8 cellular contexts compared by ENCODE assay signal in the genomic region with DNA sequence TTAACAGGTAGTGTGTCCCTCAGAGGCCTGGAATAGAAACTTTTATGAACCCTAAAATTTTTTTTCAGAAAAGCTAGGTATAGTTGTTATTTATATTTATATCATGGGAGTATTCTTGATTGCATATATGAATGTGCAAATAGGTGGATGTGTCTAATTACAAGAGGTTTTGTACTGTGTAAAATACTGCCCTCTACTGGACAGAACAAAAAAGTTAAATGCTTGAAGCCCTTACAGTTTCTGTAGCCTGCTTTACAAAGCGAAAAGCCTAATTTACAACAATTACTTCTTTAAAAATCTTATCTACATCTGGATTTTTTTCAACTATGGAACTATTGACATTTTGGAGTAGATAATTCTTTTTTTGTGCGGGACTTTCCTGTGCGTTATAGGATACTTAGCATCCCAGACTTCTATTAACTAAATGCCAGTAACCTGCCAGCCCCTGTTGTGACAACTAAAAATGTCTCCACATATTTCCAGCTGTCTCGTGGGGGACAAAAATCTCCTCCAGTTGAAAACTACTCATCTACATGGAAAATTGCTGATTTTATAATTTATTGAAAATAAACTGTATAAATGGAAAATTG. TPM values are rescaled to one million over a fixed set of nuclear protein-coding genes. Genes with fewer than 3 reads are reported as not detected.
A peak's percentile ranks its signal among the peaks of the same experiment; 100 is the strongest.
DNase-seq lines count a peak whose midpoint lies in the region; ATAC-seq and TF ChIP-seq lines count a peak whose summit lies in the region.

No MANE protein-coding gene starts in this region.

- peak; percentile 82 to 84 for TF ChIP-seq RAD21 in liver (IDR thresholded peaks at IDR 0.05)

- TF ChIP-seq CTCF in GM13977 (IDR thresholded peaks at IDR 0.05; ENCODE audit: extremely low read depth, insufficient read depth, missing control alignments) (peak; percentile 60), chondrocyte (IDR thresholded peaks at IDR 0.05) (peak; percentile 93), liver (IDR thresholded peaks at IDR 0.05; ENCODE audit: low read depth, low read length, missing input control) (peak; percentile 65)

- H3K9me3 Mint-ChIP-seq in chondrocyte (ENCODE audit: low read depth): no peaks in the 10 kb centered on the region

- H3K9me3 ChIP-seq in liver (ENCODE audit: control insufficient read depth in 4 of 4, low read length in 3 of 4): no peaks in the 10 kb centered on the region

- H3K27me3 ChIP-seq in ACC112 (ENCODE audit: insufficient read depth, low read length) (no peaks in the 10 kb centered on the region), liver (ENCODE audit: control insufficient read depth in 4 of 4, insufficient read depth in 4 of 4, low read length in 3 of 4) (no peaks in the 10 kb centered on the region)

- no peaks in the 10 kb centered on the region for H3K4me1 Mint-ChIP-seq in chondrocyte (ENCODE audit: low read depth)

- no peaks in the 10 kb centered on the region for H3K79me2 ChIP-seq in ACC112 (ENCODE audit: control insufficient read depth, insufficient read depth, low read length, unreplicated experiment)

- DNase-seq in GM13977 (ENCODE audit: low spot score) (peak; percentile 38), NCI-H82 treated with DMSO at 0.1 percent for 48 hours (lab: John Stamatoyannopoulos, UW; ENCODE audit: unreplicated experiment) (peak; percentile 24), chondrocyte (ENCODE audit: low spot score) (no peak), mucosa of gallbladder (ENCODE audit: low spot score) (no peak)
- DNase-seq in activated naive CD4-positive, alpha-beta T cell treated with Interleukin-2 at 50 U/mL for 16 hours: no peak

- no peak overlapping the region for H3K27ac ChIP-seq in ACC112 (ENCODE audit: low read depth, low read length)
- H3K27ac ChIP-seq in liver (ENCODE audit: low read depth in 1 of 2, low read length in 2 of 2): no peak overlapping the region

- in situ Hi-C loops in GM13977 (cut with MboI; ENCODE audit: low pct_unique_long_range_greater_than_20kb, low sequenced_read_pairs, unreplicated experiment): loop anchor here (25.0 kb wide), 2 partner anchors 299 to 1074 kb away; partner anchors contain the start of gene SEC24B

- H3K4me3 Mint-ChIP-seq in chondrocyte (ENCODE audit: unreplicated experiment): no peak overlapping the region

- no peak overlapping the region for H3K4me3 ChIP-seq in ACC112 (ENCODE audit: low read depth, low read length)
- H3K4me3 ChIP-seq in liver (ENCODE audit: low read depth in 1 of 3, low read length in 3 of 3): no peak overlapping the region

- H3K9ac ChIP-seq in liver (ENCODE audit: low read depth in 1 of 2, low read length in 2 of 2): no peak overlapping the region

- H3K36me3 Mint-ChIP-seq in chondrocyte (ENCODE audit: low read depth): no peaks in the 10 kb centered on the region

- ATAC-seq in HG03432 (IDR thresholded peaks at IDR 0.05; ENCODE audit: unreplicated experiment): peak; percentile 55

- H3K36me3 ChIP-seq in ACC112 (ENCODE audit: insufficient read depth, low read length) (no peaks in the 10 kb centered on the region), liver (ENCODE audit: control insufficient read depth in 4 of 4, insufficient read depth in 3 of 4, low read depth in 1 of 4, low read length in 3 of 4) (peaks cover 0 to 6% (median 0%) of the 10 kb centered on the region in 4 donors)

- H2AFZ ChIP-seq in ACC112 (ENCODE audit: low read length, unreplicated experiment): peak overlapping the region; percentile 69

- H3K4me1 ChIP-seq in ACC112 (ENCODE audit: control insufficient read depth, insufficient read depth, low read length, unreplicated experiment): peaks cover 8% of the 10 kb centered on the region
- peaks cover 0 to 15% (median 9%) of the 10 kb centered on the region in 4 donors for H3K4me1 ChIP-seq in liver (ENCODE audit: control insufficient read depth in 4 of 4, insufficient read depth in 4 of 4, low read length in 3 of 4)

- 41% methylated on average over 4 of the region's 4 CpGs for WGBS in liver

- H3K27ac Mint-ChIP-seq in chondrocyte (ENCODE audit: unreplicated experiment): no peak overlapping the region

- no peaks in the 10 kb centered on the region for H3K27me3 Mint-ChIP-seq in chondrocyte (ENCODE audit: low read depth)

TF ChIP-seq in liver, 16 proteins besides CTCF, POLR2A, EP300 and RAD21:
- TF ChIP-seq MAX (IDR thresholded peaks at IDR 0.05) (no peak), GABPA (IDR thresholded peaks at IDR 0.05 in 1 of 2, conservative IDR thresholded peaks at IDR 0.05 in 1 of 2) (no peak), ZBTB33 (IDR thresholded peaks at IDR 0.05) (no peak), HNF4A (conservative IDR thresholded peaks at IDR 0.05) (no peak), SP1 (IDR thresholded peaks at IDR 0.05) (no peak), HNF4G (IDR thresholded peaks at IDR 0.05) (no peak), ATF3 (IDR thresholded peaks at IDR 0.05) (no peak), JUND (IDR thresholded peaks at IDR 0.05) (no peak), YY1 (IDR thresholded peaks at IDR 0.05) (no peak), TAF1 (conservative IDR thresholded peaks at IDR 0.05) (no peak), RXRA (IDR thresholded peaks at IDR 0.05) (no peak), NR2F2 (IDR thresholded peaks at IDR 0.05) (no peak)
- TF ChIP-seq, protein P1, sequence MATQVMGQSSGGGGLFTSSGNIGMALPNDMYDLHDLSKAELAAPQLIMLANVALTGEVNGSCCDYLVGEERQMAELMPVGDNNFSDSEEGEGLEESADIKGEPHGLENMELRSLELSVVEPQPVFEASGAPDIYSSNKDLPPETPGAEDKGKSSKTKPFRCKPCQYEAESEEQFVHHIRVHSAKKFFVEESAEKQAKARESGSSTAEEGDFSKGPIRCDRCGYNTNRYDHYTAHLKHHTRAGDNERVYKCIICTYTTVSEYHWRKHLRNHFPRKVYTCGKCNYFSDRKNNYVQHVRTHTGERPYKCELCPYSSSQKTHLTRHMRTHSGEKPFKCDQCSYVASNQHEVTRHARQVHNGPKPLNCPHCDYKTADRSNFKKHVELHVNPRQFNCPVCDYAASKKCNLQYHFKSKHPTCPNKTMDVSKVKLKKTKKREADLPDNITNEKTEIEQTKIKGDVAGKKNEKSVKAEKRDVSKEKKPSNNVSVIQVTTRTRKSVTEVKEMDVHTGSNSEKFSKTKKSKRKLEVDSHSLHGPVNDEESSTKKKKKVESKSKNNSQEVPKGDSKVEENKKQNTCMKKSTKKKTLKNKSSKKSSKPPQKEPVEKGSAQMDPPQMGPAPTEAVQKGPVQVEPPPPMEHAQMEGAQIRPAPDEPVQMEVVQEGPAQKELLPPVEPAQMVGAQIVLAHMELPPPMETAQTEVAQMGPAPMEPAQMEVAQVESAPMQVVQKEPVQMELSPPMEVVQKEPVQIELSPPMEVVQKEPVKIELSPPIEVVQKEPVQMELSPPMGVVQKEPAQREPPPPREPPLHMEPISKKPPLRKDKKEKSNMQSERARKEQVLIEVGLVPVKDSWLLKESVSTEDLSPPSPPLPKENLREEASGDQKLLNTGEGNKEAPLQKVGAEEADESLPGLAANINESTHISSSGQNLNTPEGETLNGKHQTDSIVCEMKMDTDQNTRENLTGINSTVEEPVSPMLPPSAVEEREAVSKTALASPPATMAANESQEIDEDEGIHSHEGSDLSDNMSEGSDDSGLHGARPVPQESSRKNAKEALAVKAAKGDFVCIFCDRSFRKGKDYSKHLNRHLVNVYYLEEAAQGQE (IDR thresholded peaks at IDR 0.05): no peak
TF ChIP-seq in liver: peak in this region for 0.

RNA-seq across cellular contexts. Expression of gene ENPEP, which starts 35.1 kb away (rescaled TPM):
- total RNA-seq in chondrocyte: 0.63 to 2.2 TPM (median 0.72 TPM) in 3 replicates
- 10 to 100 TPM in 1 of 2 donors, 1 to 10 TPM in 1; 4.5 to 41.5 TPM for total RNA-seq in liver
- polyA plus RNA-seq in liver: 10 to 100 TPM; 16.5 to 34.6 TPM
- 1.8 TPM for total RNA-seq in mucosa of gallbladder

Comparison
In these comparisons a context has a peak if more than half of its experiments do, and no peak if none do; other contexts are left out.
1. DNase-seq: peak in GM13977 (single experiment) and NCI-H82 treated with DMSO at 0.1 percent for 48 hours (single experiment); none in chondrocyte (single experiment), mucosa of gallbladder (single experiment) and activated naive CD4-positive, alpha-beta T cell treated with Interleukin-2 at 50 U/mL for 16 hours (single experiment).
2. Peak in every context shown above with its lines, with median percentiles within 50 percentile points of each other: CTCF ChIP-seq.